In genomic region chr12:18751866-18752265, GRCh38 we compare ENCODE assay signal across 1 cellular context.
TF ChIP-seq lines count a peak whose summit lies in the region.

No MANE protein-coding gene starts in this region.

TF ChIP-seq in IMR-90, 13 proteins besides CTCF, POLR2A, EP300 and RAD21:
- TF ChIP-seq MAZ (IDR thresholded peaks at IDR 0.05; ENCODE audit: borderline replicate concordance, low read depth, low read length), result no peak
- no peak for TF ChIP-seq CHD1 (IDR thresholded peaks at IDR 0.05; ENCODE audit: low read depth, low read length)
- no peak for TF ChIP-seq RFX5 (IDR thresholded peaks at IDR 0.05; ENCODE audit: low read depth, low read length)
- no peak for TF ChIP-seq USF2 (IDR thresholded peaks at IDR 0.05; ENCODE audit: low read depth, low read length)
- TF ChIP-seq CEBPB (IDR thresholded peaks at IDR 0.05; ENCODE audit: low read depth, low read length), result no peak
- no peak for TF ChIP-seq BHLHE40 (IDR thresholded peaks at IDR 0.05; ENCODE audit: low read depth, low read length)
- TF ChIP-seq SMC3 (IDR thresholded peaks at IDR 0.05; ENCODE audit: low read depth, low read length), result no peak
- TF ChIP-seq ELK1 (IDR thresholded peaks at IDR 0.05; ENCODE audit: borderline replicate concordance, low read depth, low read length), result no peak
- no peak for TF ChIP-seq MAFK (IDR thresholded peaks at IDR 0.05; ENCODE audit: low read depth, low read length)
- no peak for TF ChIP-seq MXI1 (IDR thresholded peaks at IDR 0.05; ENCODE audit: borderline replicate concordance, low read depth, low read length)
- TF ChIP-seq FOS (IDR thresholded peaks at IDR 0.05; ENCODE audit: low read depth, low read length), result no peak
- no peak for TF ChIP-seq RCOR1 (IDR thresholded peaks at IDR 0.05; ENCODE audit: insufficient replicate concordance, low read length)
- TF ChIP-seq NFE2L2 (IDR thresholded peaks at IDR 0.05; ENCODE audit: low read depth, low read length), result no peak
TF ChIP-seq in IMR-90: peak in this region for 0.
